Comparison of ENCODE assay signal across 1 cellular context in the genomic region with DNA sequence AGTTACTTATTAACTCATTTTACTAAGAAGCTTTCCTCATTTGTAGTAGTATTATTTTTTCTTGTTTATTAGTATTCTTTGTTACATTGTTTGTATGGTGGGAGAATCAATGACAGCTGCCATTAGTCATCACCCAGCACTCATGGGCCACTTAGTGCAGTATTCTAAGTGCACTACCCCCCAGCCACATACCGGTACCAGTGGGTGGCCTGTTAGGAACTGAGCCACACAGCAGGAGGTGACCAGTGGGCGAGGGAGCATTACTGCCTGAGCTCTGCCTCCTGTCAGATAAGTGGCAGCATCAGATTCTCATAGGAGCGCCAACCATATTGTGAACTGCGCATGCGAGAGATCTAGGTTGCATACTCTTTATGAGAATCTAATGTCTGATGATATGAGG.
TF ChIP-seq lines count a peak whose summit lies in the region.

No MANE protein-coding gene starts in this region.

TF ChIP-seq in Ishikawa, 13 proteins besides CTCF, POLR2A, EP300 and RAD21 (continued from another document):
- no peak for TF ChIP-seq REST (IDR thresholded peaks at IDR 0.05; ENCODE audit: low read depth)
- peak; percentile 52; the same call in 1 of the 2 replicates for TF ChIP-seq EGR1 (IDR thresholded peaks at IDR 0.05)
- no peak for TF ChIP-seq TAF1 (IDR thresholded peaks at IDR 0.05; ENCODE audit: low read depth)
- TF ChIP-seq CREB1 (IDR thresholded peaks at IDR 0.05; ENCODE audit: low read depth): no peak
- no peak for TF ChIP-seq ZBTB7A (IDR thresholded peaks at IDR 0.05; ENCODE audit: low read depth)
- TF ChIP-seq TEAD4 (IDR thresholded peaks at IDR 0.05): peak; percentile 75
- TF ChIP-seq MAX (IDR thresholded peaks at IDR 0.05): no peak
- TF ChIP-seq TCF12 (IDR thresholded peaks at IDR 0.05; ENCODE audit: low read depth): no peak
- no peak for TF ChIP-seq USF1 (IDR thresholded peaks at IDR 0.05)
